Comparison of ENCODE assay signal across 12 cellular contexts in the genomic region with DNA sequence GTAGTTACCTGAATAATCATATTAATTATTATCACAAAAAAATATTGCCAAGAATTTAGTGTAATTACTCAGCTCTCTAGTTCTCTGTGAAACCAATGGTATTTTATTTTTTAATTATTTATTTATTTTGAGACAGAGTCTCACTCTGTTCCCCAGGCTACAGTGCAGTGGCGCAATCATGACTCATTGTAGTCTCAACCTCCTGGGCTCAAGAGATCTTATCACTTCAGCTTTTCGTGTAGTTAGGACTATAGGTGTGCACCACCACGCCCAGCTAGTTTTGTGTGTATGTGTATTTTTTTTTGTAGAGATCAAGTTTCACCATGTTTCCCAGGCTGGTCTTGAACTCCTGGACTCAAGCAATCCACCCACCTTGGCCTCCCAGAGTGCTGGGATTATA.
DNase-seq lines count a peak whose midpoint lies in the region; ATAC-seq and TF ChIP-seq lines count a peak whose summit lies in the region.
"Had no signal": no experiment of that assay in that cellular context is flagged by ENCODE, and none has a peak within 500 bp of the region (broad histone marks: within the 10 kb centered on the region; RNA-seq: fewer than 3 reads in every experiment).

No MANE protein-coding gene starts in this region.

- H3K9me3 ChIP-seq in SJCRH30 (replicated peaks), result no peaks in the 10 kb centered on the region
- H3K9me3 ChIP-seq: neutrophil had no signal

- H3K4me1 ChIP-seq in SJCRH30, result no peaks in the 10 kb centered on the region

- ATAC-seq in HG03135 (IDR thresholded peaks at IDR 0.05; ENCODE audit: unreplicated experiment), result no peak
- ATAC-seq: T-helper 17 cell had no signal

- H3K4me3 ChIP-seq in astrocyte of the cerebellum (ENCODE audit: low read depth, low read length) (no peak overlapping the region), SJCRH30 (no peak overlapping the region)

- in situ Hi-C loops in astrocyte of the cerebellum (cut with HindIII; ENCODE audit: low sequenced_read_pairs), result no loop called here

- no peaks in the 10 kb centered on the region for H3K36me3 ChIP-seq in SJCRH30
- H3K36me3 ChIP-seq: neutrophil had no signal

- no peaks in the 10 kb centered on the region for H3K27me3 ChIP-seq in SJCRH30
- H3K27me3 ChIP-seq: neutrophil had no signal

- no peak overlapping the region for H3K27ac ChIP-seq in SJCRH30
- no peak overlapping the region for H3K27ac ChIP-seq in substantia nigra (ENCODE audit: low read depth, low read length, poor library complexity, severe bottlenecking)
- H3K27ac ChIP-seq: neutrophil had no signal

- peak; percentile 70 for DNase-seq in LHCN-M2 (ENCODE audit: low read depth)
- peak; percentile 5 for DNase-seq in astrocyte of the cerebellum (ENCODE audit: low read depth)
- peak; percentile 90 for DNase-seq in iris pigment epithelial cell (ENCODE audit: low read depth)
- peak; percentile 54 for DNase-seq in ureter (ENCODE audit: low spot score)
- no peak for DNase-seq in SJCRH30
- DNase-seq in substantia nigra (lab: John Stamatoyannopoulos, UW), result no peak
- DNase-seq: activated CD4-positive, alpha-beta T cell treated with anti-CD3 and anti-CD28 coated beads, Interleukin-2, amount 50 U/mL, for 48 hours; activated naive CD8-positive, alpha-beta T cell treated with anti-CD3 and anti-CD28 coated beads, Interleukin-2, amount 10 ng/mL, durations not matched to agents 7 days and 5 days; NCI-H1417 treated with DMSO at 0.1 percent for 48 hours; T-helper 17 cell had no signal

- TF ChIP-seq CTCF in astrocyte of the cerebellum (IDR thresholded peaks at IDR 0.05; ENCODE audit: low read depth, low read length, missing control alignments), result no peak

Comparison
In these comparisons a context has a peak if more than half of its experiments do, and no peak if none do; other contexts are left out.
1. DNase-seq: peak in LHCN-M2 (single experiment), astrocyte of the cerebellum (single experiment), iris pigment epithelial cell (single experiment) and ureter (single experiment); none in SJCRH30 (0 of 2) and substantia nigra (0 of 49).